Comparison of ENCODE assay signal across 12 cellular contexts in the genomic region with DNA sequence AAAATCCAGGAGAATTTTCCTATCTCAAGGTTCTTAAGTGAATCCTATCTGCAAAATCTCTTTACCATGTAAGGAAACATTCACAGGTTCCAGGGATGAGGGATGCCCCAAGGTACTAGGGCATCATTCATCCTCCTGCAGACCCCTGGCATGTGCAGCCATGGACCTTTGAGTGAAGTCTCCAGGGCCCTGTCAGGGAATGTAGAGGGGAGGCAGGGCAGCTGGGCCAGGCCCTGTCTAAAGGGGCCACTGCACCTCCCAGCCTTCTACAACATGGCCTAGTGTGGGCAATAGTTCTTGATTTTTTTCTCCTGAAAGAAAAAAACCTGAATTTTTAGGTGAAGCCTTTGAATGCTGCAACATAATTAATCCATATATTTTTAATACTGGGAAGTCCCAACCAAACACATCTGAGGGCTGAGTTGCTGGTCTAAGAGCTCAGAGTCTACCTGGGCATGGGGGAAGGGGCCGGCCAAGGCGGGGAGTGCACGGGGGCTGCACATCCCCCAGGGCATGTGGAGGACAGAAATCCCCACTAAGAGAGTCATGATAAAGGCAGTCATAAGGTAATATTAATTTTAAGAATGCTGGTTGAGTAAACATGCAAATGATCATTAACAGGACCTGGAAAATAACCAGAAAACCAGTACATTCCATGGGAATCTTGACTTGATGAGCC.
DNase-seq lines count a peak whose midpoint lies in the region; ATAC-seq and TF ChIP-seq lines count a peak whose summit lies in the region.
"Had no signal": no experiment of that assay in that cellular context is flagged by ENCODE, and none has a peak within 500 bp of the region (broad histone marks: within the 10 kb centered on the region; RNA-seq: fewer than 3 reads in every experiment).

No MANE protein-coding gene starts in this region.

- H3K9me3 ChIP-seq in iPS-18a (ENCODE audit: control insufficient read depth, low read depth, low read length), result no peaks in the 10 kb centered on the region
- H3K9me3 ChIP-seq in suprapubic skin, result no peaks in the 10 kb centered on the region
- H3K9me3 ChIP-seq: ascending aorta, left ventricle myocardium inferior had no signal

- H3K27me3 ChIP-seq in iPS-18a (ENCODE audit: control insufficient read depth, insufficient read depth, low read length) (no peaks in the 10 kb centered on the region), suprapubic skin (no peaks in the 10 kb centered on the region)
- H3K27me3 ChIP-seq: ascending aorta had no signal

- H3K4me1 Mint-ChIP-seq in activated T-cell treated with anti-CD3 and anti-CD28 coated beads, Interleukin-2, amount 50 U/mL, for 24 hours (ENCODE audit: low read depth), result peaks cover 96% of the 10 kb centered on the region
- H3K4me1 Mint-ChIP-seq in activated T-helper 17 cell treated with anti-CD3 and anti-CD28 coated beads, Interleukin-2, amount 50 U/mL, for 72 hours, result peaks cover 31% of the 10 kb centered on the region

- no peak overlapping the region for H3K4me3 Mint-ChIP-seq in activated T-cell treated with anti-CD3 and anti-CD28 coated beads, Interleukin-2, amount 50 U/mL, for 24 hours
- H3K4me3 Mint-ChIP-seq in activated T-helper 17 cell treated with anti-CD3 and anti-CD28 coated beads, Interleukin-2, amount 50 U/mL, for 72 hours, result peak overlapping the region; percentile 28

- no peak for ATAC-seq in activated T-helper 17 cell treated with anti-CD3 and anti-CD28 coated beads, Interleukin-2, amount 50 U/mL, for 72 hours (replicated peaks)
- ATAC-seq in GM19455 (IDR thresholded peaks at IDR 0.05; ENCODE audit: unreplicated experiment), result no peak

- H3K4me3 ChIP-seq in iPS-18a (ENCODE audit: low read length), result peak overlapping the region; percentile 44
- H3K4me3 ChIP-seq in suprapubic skin, result no peak overlapping the region
- H3K4me3 ChIP-seq: ascending aorta, left ventricle myocardium inferior, smooth muscle cell had no signal

- no peaks in the 10 kb centered on the region for H3K36me3 ChIP-seq in iPS-18a (ENCODE audit: control insufficient read depth, low read depth, low read length)
- H3K36me3 ChIP-seq in suprapubic skin, result no peaks in the 10 kb centered on the region
- H3K36me3 ChIP-seq: ascending aorta, left ventricle myocardium inferior had no signal

- TF ChIP-seq POLR2A in suprapubic skin (IDR thresholded peaks at IDR 0.05), result no peak

- no peak for DNase-seq in activated T-cell treated with anti-CD3 and anti-CD28 coated beads, Interleukin-2, amount 50 U/mL, for 24 hours
- DNase-seq in activated T-cell treated with anti-CD3 and anti-CD28 coated beads, Interleukin-2, amount 50 U/mL, for 1 hour, result no peak
- no peak for DNase-seq in suprapubic skin (ENCODE audit: low spot score in 2 of 2)
- DNase-seq in stimulated activated CD4-positive, alpha-beta T cell treated with anti-CD3 and anti-CD28 coated beads, Interleukin-2, amount 100 ng/mL, for 24 hours, result no peak
- no peak for DNase-seq in NCI-H128 (lab: John Stamatoyannopoulos, UW; ENCODE audit: unreplicated experiment)
- DNase-seq: left ventricle myocardium inferior, NCI-H345 had no signal

- no peak for TF ChIP-seq EP300 in suprapubic skin (IDR thresholded peaks at IDR 0.05)

- no peaks in the 10 kb centered on the region for H3K9me3 Mint-ChIP-seq in activated T-cell treated with anti-CD3 and anti-CD28 coated beads, Interleukin-2, amount 50 U/mL, for 24 hours
- H3K9me3 Mint-ChIP-seq in activated T-helper 17 cell treated with anti-CD3 and anti-CD28 coated beads, Interleukin-2, amount 50 U/mL, for 72 hours, result no peaks in the 10 kb centered on the region

- H3K27me3 Mint-ChIP-seq in activated T-cell treated with anti-CD3 and anti-CD28 coated beads, Interleukin-2, amount 50 U/mL, for 24 hours, result no peaks in the 10 kb centered on the region
- H3K27me3 Mint-ChIP-seq in activated T-helper 17 cell treated with anti-CD3 and anti-CD28 coated beads, Interleukin-2, amount 50 U/mL, for 72 hours, result no peaks in the 10 kb centered on the region

- peaks cover 86% of the 10 kb centered on the region for H3K36me3 Mint-ChIP-seq in activated T-cell treated with anti-CD3 and anti-CD28 coated beads, Interleukin-2, amount 50 U/mL, for 24 hours (ENCODE audit: low read depth)
- peaks cover 43% of the 10 kb centered on the region for H3K36me3 Mint-ChIP-seq in activated T-helper 17 cell treated with anti-CD3 and anti-CD28 coated beads, Interleukin-2, amount 50 U/mL, for 72 hours (ENCODE audit: low read depth)

- peak overlapping the region; percentile 35 for H3K9ac ChIP-seq in iPS-18a (ENCODE audit: low read length)

- H3K4me1 ChIP-seq in iPS-18a (ENCODE audit: control insufficient read depth, low read depth, low read length), result peaks cover 39% of the 10 kb centered on the region
- peaks cover 78% of the 10 kb centered on the region for H3K4me1 ChIP-seq in suprapubic skin
- H3K4me1 ChIP-seq: ascending aorta had no signal

- WGBS in suprapubic skin, result 71% methylated on average over 3 of the region's 3 CpGs

- H3K27ac Mint-ChIP-seq in activated T-cell treated with anti-CD3 and anti-CD28 coated beads, Interleukin-2, amount 50 U/mL, for 24 hours, result peak overlapping the region; percentile 92
- H3K27ac Mint-ChIP-seq in activated T-helper 17 cell treated with anti-CD3 and anti-CD28 coated beads, Interleukin-2, amount 50 U/mL, for 72 hours, result peak overlapping the region; percentile 73

- H3K27ac ChIP-seq in iPS-18a (ENCODE audit: low read length) (peak overlapping the region; percentile 3), suprapubic skin (peak overlapping the region; percentile 69)
- H3K27ac ChIP-seq: ascending aorta, left ventricle myocardium inferior had no signal

- TF ChIP-seq CTCF in suprapubic skin (IDR thresholded peaks at IDR 0.05), result no peak
